In genomic region chr10:114708717-114709352, GRCh38 we compare ENCODE assay signal across 14 cellular contexts. TPM values are rescaled to one million over a fixed set of nuclear protein-coding genes. Genes with fewer than 3 reads are reported as not detected.
DNase-seq lines count a peak whose midpoint lies in the region; ATAC-seq and TF ChIP-seq lines count a peak whose summit lies in the region.
"Had no signal": no experiment of that assay in that cellular context is flagged by ENCODE, and none has a peak within 500 bp of the region (broad histone marks: within the 10 kb centered on the region; RNA-seq: fewer than 3 reads in every experiment).

No MANE protein-coding gene starts in this region.

- peaks cover 3% of the 10 kb centered on the region for H3K4me1 ChIP-seq in smooth muscle cell (ENCODE audit: low read depth)

- no peaks in the 10 kb centered on the region for H3K79me2 ChIP-seq in smooth muscle cell (ENCODE audit: low read depth)

- no peaks in the 10 kb centered on the region for H3K36me3 ChIP-seq in smooth muscle cell (ENCODE audit: low read depth)
- H3K36me3 ChIP-seq: esophagus muscularis mucosa had no signal

- TF ChIP-seq CTCF in RWPE1 (conservative IDR thresholded peaks at IDR 0.05; ENCODE audit: low read depth) (no peak), smooth muscle cell (IDR thresholded peaks at IDR 0.05; ENCODE audit: borderline replicate concordance, insufficient read depth, poor library complexity, severe bottlenecking) (no peak)

- H2AFZ ChIP-seq in smooth muscle cell (ENCODE audit: low read depth) = no peak overlapping the region

- CTCF ChIA-PET in RWPE1 (lab: Yijun Ruan, JAX) = interaction anchor here (0.6 to 2.5 kb wide), 4 partner anchors 16 to 80 kb away, joined by 3 to 8 read pairs (median 4); no protein-coding TSS in a partner anchor

- no peaks in the 10 kb centered on the region for H3K27me3 ChIP-seq in smooth muscle cell (ENCODE audit: low read depth)

- H3K9ac ChIP-seq in smooth muscle cell (ENCODE audit: low read depth) = peak overlapping the region; percentile 55

- no peak for ATAC-seq in HG03442 (IDR thresholded peaks at IDR 0.05; ENCODE audit: unreplicated experiment)
- ATAC-seq: activated CD8-positive, alpha-beta T cell treated with anti-CD3 and anti-CD28 coated beads for 36 hours had no signal

- no peaks in the 10 kb centered on the region for H4K20me1 ChIP-seq in smooth muscle cell (ENCODE audit: low read depth)

- H3K9me3 ChIP-seq in smooth muscle cell (replicated peaks; ENCODE audit: low read depth) = no peaks in the 10 kb centered on the region
- H3K9me3 ChIP-seq: esophagus muscularis mucosa had no signal

- peak; percentile 63 for DNase-seq in NOMO-1 treated with DMSO at 0.1 percent for 48 hours (lab: John Stamatoyannopoulos, UW; ENCODE audit: unreplicated experiment)
- no peak for DNase-seq in NOMO-1 treated with dmso at 0.1 percent for 144 hours (lab: John Stamatoyannopoulos, UW; ENCODE audit: unreplicated experiment)
- peak; percentile 76 for DNase-seq in RWPE1 (ENCODE audit: low spot score)
- DNase-seq in fibroblast of gingiva (ENCODE audit: low read depth) = peak; percentile 47
- no peak for DNase-seq in smooth muscle cell (lab: John Stamatoyannopoulos, UW; ENCODE audit: unreplicated experiment)
- no peak for DNase-seq in pons (ENCODE audit: low spot score)
- DNase-seq in NCI-H187 (lab: John Stamatoyannopoulos, UW) = no peak
- DNase-seq: activated CD8-positive, alpha-beta T cell treated with anti-CD3 and anti-CD28 coated beads for 36 hours; NCI-H2171; T-helper 1 cell had no signal

- H3K4me2 ChIP-seq in smooth muscle cell = peak overlapping the region; percentile 51

- no peaks in the 10 kb centered on the region for H3F3A ChIP-seq in smooth muscle cell (ENCODE audit: low read depth)

- no peak overlapping the region for H3K4me3 ChIP-seq in smooth muscle cell
- H3K4me3 ChIP-seq: esophagus muscularis mucosa, lung had no signal

- POLR2A ChIA-PET in RWPE1 (lab: Yijun Ruan, JAX; ENCODE audit: low non-redundant PET) = no interaction called here

- WGBS in smooth muscle cell (ENCODE audit: low lambda C conversion rate) = 15% methylated on average over 5 of the region's 5 CpGs

- H3K27ac ChIP-seq in RWPE1 (no peak overlapping the region), smooth muscle cell (ENCODE audit: low read depth) (peak overlapping the region; percentile 82)
- H3K27ac ChIP-seq: 22Rv1 had no signal

RNA-seq across cellular contexts. Expression of gene ABLIM1, which starts 50.8 kb away (rescaled TPM):
- total RNA-seq in smooth muscle cell = 8.9 and 17.6 TPM in 2 replicates
- polyA plus RNA-seq in smooth muscle cell = 1.6 and 3.4 TPM in 2 replicates

Comparison
In these comparisons a context has a peak if more than half of its experiments do, and no peak if none do; other contexts are left out.
1. DNase-seq: peak in NOMO-1 treated with DMSO at 0.1 percent for 48 hours (single experiment), RWPE1 (single experiment) and fibroblast of gingiva (single experiment); none in NOMO-1 treated with dmso at 0.1 percent for 144 hours (single experiment), smooth muscle cell (single experiment), pons (single experiment) and NCI-H187 (0 of 2).